1 cellular context compared by ENCODE assay signal in the genomic region with DNA sequence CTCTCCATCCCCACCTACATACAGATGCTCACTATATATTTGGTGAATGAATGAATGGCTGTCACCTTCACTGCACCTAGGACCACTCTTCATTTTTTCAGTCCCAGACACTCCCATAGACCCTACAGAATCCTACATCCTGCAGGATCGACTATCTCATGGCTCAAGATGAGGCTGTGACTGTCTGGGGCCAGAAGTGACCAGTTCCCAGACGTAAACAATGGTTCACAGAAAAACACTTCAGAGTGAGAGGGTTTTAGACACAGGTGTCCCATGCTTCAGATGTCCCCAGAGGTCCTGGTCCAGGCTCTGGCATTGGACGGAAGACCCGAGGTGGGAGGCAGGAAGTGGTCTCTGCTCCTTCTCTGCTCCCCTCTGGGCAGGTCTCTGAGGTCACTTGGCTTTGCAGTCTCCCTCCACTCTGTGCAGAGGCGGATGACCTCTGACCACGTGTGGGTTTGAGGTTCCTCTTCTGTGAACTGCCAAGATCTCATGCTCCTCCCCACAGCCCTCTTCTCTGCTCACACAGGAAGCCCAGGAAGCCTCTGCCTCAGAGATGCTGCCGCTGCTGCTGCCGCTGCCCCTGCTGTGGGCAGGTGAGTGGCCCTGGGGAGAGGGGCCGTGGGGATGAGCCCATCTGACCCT.
TF ChIP-seq lines count a peak whose summit lies in the region.

No MANE protein-coding gene starts in this region.

TF ChIP-seq in K562, 482 proteins besides CTCF, POLR2A, EP300 and RAD21 (continued from another document and continues in another):
- TF ChIP-seq, protein P1, sequence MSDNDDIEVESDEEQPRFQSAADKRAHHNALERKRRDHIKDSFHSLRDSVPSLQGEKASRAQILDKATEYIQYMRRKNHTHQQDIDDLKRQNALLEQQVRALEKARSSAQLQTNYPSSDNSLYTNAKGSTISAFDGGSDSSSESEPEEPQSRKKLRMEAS (CRISPR knock-in tag; IDR thresholded peaks at IDR 0.05): peak; percentile 63
- no peak for TF ChIP-seq JUN (IDR thresholded peaks at IDR 0.05; ENCODE audit: borderline replicate concordance, low read depth, low read length)
- TF ChIP-seq JUN (CRISPR knock-in tag; IDR thresholded peaks at IDR 0.05; ENCODE audit: borderline replicate concordance): no peak
- TF ChIP-seq, protein P2, sequence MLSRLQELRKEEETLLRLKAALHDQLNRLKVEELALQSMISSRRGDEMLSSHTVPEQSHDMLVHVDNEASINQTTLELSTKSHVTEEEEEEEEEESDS (CRISPR knock-in tag; IDR thresholded peaks at IDR 0.05): no peak
- TF ChIP-seq MEF2D (tag; conservative IDR thresholded peaks at IDR 0.05; ENCODE audit: low read depth): no peak
- TF ChIP-seq, protein P3, sequence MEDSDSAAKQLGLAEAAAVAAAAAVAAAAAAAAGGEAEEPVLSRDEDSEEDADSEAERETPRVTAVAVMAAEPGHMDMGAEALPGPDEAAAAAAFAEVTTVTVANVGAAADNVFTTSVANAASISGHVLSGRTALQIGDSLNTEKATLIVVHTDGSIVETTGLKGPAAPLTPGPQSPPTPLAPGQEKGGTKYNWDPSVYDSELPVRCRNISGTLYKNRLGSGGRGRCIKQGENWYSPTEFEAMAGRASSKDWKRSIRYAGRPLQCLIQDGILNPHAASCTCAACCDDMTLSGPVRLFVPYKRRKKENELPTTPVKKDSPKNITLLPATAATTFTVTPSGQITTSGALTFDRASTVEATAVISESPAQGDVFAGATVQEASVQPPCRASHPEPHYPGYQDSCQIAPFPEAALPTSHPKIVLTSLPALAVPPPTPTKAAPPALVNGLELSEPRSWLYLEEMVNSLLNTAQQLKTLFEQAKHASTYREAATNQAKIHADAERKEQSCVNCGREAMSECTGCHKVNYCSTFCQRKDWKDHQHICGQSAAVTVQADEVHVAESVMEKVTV (CRISPR knock-in tag; IDR thresholded peaks at IDR 0.05): no peak
- no peak for TF ChIP-seq HNRNPL (IDR thresholded peaks at IDR 0.05; ENCODE audit: low read depth, low read length)
- no peak for TF ChIP-seq PYGO2 (tag; IDR thresholded peaks at IDR 0.05)
- no peak for TF ChIP-seq ZNF778 (CRISPR knock-in tag; IDR thresholded peaks at IDR 0.05)
- TF ChIP-seq L3MBTL2 (IDR thresholded peaks at IDR 0.05): peak; percentile 45; the same call in 1 of the 2 replicates
- TF ChIP-seq ZNF134 (CRISPR knock-in tag; conservative IDR thresholded peaks at IDR 0.05): no peak
- no peak for TF ChIP-seq MAFK (IDR thresholded peaks at IDR 0.05; ENCODE audit: low read length)
- no peak for TF ChIP-seq GATAD2A (IDR thresholded peaks at IDR 0.05)
- TF ChIP-seq NCOA4 (IDR thresholded peaks at IDR 0.05; ENCODE audit: partially characterized antibody): no peak
- TF ChIP-seq GABPB2 (CRISPR knock-in tag; conservative IDR thresholded peaks at IDR 0.05): no peak
- no peak for TF ChIP-seq HNRNPK (IDR thresholded peaks at IDR 0.05; ENCODE audit: low read depth, low read length, poor library complexity, severe bottlenecking)
- peak; percentile 76 for TF ChIP-seq CTBP1 (IDR thresholded peaks at IDR 0.05; ENCODE audit: borderline replicate concordance)
- TF ChIP-seq, protein P4, sequence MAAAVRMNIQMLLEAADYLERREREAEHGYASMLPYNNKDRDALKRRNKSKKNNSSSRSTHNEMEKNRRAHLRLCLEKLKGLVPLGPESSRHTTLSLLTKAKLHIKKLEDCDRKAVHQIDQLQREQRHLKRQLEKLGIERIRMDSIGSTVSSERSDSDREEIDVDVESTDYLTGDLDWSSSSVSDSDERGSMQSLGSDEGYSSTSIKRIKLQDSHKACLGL (CRISPR knock-in tag; IDR thresholded peaks at IDR 0.05; ENCODE audit: borderline replicate concordance, poor library complexity, severe bottlenecking): no peak
- no peak for TF ChIP-seq HNRNPUL1 (IDR thresholded peaks at IDR 0.05; ENCODE audit: low read length)
- TF ChIP-seq MYBL2 (IDR thresholded peaks at IDR 0.05; ENCODE audit: low read depth): no peak
- TF ChIP-seq MYBL2 (CRISPR knock-in tag; IDR thresholded peaks at IDR 0.05; ENCODE audit: borderline replicate concordance): no peak
- TF ChIP-seq, protein P5, sequence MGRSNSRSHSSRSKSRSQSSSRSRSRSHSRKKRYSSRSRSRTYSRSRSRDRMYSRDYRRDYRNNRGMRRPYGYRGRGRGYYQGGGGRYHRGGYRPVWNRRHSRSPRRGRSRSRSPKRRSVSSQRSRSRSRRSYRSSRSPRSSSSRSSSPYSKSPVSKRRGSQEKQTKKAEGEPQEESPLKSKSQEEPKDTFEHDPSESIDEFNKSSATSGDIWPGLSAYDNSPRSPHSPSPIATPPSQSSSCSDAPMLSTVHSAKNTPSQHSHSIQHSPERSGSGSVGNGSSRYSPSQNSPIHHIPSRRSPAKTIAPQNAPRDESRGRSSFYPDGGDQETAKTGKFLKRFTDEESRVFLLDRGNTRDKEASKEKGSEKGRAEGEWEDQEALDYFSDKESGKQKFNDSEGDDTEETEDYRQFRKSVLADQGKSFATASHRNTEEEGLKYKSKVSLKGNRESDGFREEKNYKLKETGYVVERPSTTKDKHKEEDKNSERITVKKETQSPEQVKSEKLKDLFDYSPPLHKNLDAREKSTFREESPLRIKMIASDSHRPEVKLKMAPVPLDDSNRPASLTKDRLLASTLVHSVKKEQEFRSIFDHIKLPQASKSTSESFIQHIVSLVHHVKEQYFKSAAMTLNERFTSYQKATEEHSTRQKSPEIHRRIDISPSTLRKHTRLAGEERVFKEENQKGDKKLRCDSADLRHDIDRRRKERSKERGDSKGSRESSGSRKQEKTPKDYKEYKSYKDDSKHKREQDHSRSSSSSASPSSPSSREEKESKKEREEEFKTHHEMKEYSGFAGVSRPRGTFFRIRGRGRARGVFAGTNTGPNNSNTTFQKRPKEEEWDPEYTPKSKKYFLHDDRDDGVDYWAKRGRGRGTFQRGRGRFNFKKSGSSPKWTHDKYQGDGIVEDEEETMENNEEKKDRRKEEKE (IDR thresholded peaks at IDR 0.05; ENCODE audit: borderline replicate concordance in 1 of 2, control insufficient read depth in 1 of 2, low read depth in 2 of 2, low read length in 1 of 2): no peak
- no peak for TF ChIP-seq RBM17 (IDR thresholded peaks at IDR 0.05; ENCODE audit: borderline replicate concordance, low read depth, low read length)
- TF ChIP-seq BRD4 (IDR thresholded peaks at IDR 0.05): no peak
- no peak for TF ChIP-seq CBFA2T2 (conservative IDR thresholded peaks at IDR 0.05)
- no peak for TF ChIP-seq CXXC5 (CRISPR knock-in tag; IDR thresholded peaks at IDR 0.05)
- TF ChIP-seq, protein P6, sequence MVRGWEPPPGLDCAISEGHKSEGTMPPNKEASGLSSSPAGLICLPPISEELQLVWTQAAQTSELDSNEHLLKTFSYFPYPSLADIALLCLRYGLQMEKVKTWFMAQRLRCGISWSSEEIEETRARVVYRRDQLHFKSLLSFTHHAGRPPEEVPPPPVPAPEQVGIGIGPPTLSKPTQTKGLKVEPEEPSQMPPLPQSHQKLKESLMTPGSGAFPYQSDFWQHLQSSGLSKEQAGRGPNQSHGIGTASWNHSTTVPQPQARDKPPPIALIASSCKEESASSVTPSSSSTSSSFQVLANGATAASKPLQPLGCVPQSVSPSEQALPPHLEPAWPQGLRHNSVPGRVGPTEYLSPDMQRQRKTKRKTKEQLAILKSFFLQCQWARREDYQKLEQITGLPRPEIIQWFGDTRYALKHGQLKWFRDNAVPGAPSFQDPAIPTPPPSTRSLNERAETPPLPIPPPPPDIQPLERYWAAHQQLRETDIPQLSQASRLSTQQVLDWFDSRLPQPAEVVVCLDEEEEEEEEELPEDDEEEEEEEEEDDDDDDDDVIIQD (CRISPR knock-in tag; IDR thresholded peaks at IDR 0.05): no peak
- no peak for TF ChIP-seq SPI1 (IDR thresholded peaks at IDR 0.05; ENCODE audit: borderline replicate concordance, low read depth, low read length)
- no peak for TF ChIP-seq ZNF717 (CRISPR knock-in tag; IDR thresholded peaks at IDR 0.05)
- peak; percentile 22; the same call in 1 of the 2 replicates for TF ChIP-seq MYC (IDR thresholded peaks at IDR 0.05; ENCODE audit: low read depth, low read length)
- no peak for TF ChIP-seq MYC (CRISPR knock-in tag; IDR thresholded peaks at IDR 0.05; ENCODE audit: borderline replicate concordance, low read depth)
- TF ChIP-seq MTF1 (CRISPR knock-in tag; IDR thresholded peaks at IDR 0.05; ENCODE audit: borderline replicate concordance): no peak
- no peak for TF ChIP-seq SRSF3 (IDR thresholded peaks at IDR 0.05; ENCODE audit: insufficient read depth, low read length)
- TF ChIP-seq, protein P7, sequence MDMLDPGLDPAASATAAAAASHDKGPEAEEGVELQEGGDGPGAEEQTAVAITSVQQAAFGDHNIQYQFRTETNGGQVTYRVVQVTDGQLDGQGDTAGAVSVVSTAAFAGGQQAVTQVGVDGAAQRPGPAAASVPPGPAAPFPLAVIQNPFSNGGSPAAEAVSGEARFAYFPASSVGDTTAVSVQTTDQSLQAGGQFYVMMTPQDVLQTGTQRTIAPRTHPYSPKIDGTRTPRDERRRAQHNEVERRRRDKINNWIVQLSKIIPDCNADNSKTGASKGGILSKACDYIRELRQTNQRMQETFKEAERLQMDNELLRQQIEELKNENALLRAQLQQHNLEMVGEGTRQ (CRISPR knock-in tag; IDR thresholded peaks at IDR 0.05): peak; percentile 66
- TF ChIP-seq HIVEP1 (CRISPR knock-in tag; IDR thresholded peaks at IDR 0.05): no peak
- TF ChIP-seq JUNB (CRISPR knock-in tag; conservative IDR thresholded peaks at IDR 0.05): no peak
- TF ChIP-seq STAG1 (CRISPR knock-in tag; IDR thresholded peaks at IDR 0.05; ENCODE audit: borderline replicate concordance): no peak
- TF ChIP-seq NR2C2 (CRISPR knock-in tag; IDR thresholded peaks at IDR 0.05): no peak
- peak; percentile 79 for TF ChIP-seq NR2C2 (tag; IDR thresholded peaks at IDR 0.05)
- no peak for TF ChIP-seq RBFOX2 (IDR thresholded peaks at IDR 0.05; ENCODE audit: low read depth, low read length)
- TF ChIP-seq PHF20 (IDR thresholded peaks at IDR 0.05; ENCODE audit: partially characterized antibody): no peak
- TF ChIP-seq, protein P8, sequence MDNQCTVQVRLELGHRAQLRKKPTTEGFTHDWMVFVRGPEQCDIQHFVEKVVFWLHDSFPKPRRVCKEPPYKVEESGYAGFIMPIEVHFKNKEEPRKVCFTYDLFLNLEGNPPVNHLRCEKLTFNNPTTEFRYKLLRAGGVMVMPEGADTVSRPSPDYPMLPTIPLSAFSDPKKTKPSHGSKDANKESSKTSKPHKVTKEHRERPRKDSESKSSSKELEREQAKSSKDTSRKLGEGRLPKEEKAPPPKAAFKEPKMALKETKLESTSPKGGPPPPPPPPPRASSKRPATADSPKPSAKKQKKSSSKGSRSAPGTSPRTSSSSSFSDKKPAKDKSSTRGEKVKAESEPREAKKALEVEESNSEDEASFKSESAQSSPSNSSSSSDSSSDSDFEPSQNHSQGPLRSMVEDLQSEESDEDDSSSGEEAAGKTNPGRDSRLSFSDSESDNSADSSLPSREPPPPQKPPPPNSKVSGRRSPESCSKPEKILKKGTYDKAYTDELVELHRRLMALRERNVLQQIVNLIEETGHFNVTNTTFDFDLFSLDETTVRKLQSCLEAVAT (IDR thresholded peaks at IDR 0.05): 0 out of 4 replicates have a peak, but pooled peaks of 1 of the 2 experiments have one; percentile 26
- no peak for TF ChIP-seq NR2F6 (CRISPR knock-in tag; IDR thresholded peaks at IDR 0.05)
- no peak for TF ChIP-seq ZBTB7A (IDR thresholded peaks at IDR 0.05; ENCODE audit: borderline replicate concordance, control insufficient read depth, low read depth, low read length)
- no peak for TF ChIP-seq ZNF586 (CRISPR knock-in tag; conservative IDR thresholded peaks at IDR 0.05)
- TF ChIP-seq MED1 (CRISPR knock-in tag; IDR thresholded peaks at IDR 0.05; ENCODE audit: borderline replicate concordance): no peak
- TF ChIP-seq, protein P9, sequence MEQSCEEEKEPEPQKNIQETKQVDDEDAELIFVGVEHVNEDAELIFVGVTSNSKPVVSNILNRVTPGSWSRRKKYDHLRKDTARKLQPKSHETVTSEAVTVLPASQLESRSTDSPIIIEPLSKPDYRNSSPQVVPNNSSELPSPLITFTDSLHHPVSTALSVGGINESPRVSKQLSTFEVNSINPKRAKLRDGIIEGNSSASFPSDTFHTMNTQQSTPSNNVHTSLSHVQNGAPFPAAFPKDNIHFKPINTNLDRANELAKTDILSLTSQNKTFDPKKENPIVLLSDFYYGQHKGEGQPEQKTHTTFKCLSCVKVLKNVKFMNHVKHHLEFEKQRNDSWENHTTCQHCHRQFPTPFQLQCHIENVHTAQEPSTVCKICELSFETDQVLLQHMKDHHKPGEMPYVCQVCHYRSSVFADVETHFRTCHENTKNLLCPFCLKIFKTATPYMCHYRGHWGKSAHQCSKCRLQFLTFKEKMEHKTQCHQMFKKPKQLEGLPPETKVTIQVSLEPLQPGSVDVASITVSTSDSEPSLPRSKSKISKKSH (CRISPR knock-in tag; IDR thresholded peaks at IDR 0.05): no peak
- TF ChIP-seq NFYB (IDR thresholded peaks at IDR 0.05; ENCODE audit: extremely low read depth, insufficient read length): no peak
- TF ChIP-seq FOXA3 (CRISPR knock-in tag; conservative IDR thresholded peaks at IDR 0.05 in 1 of 2, IDR thresholded peaks at IDR 0.05 in 1 of 2): no peak
- TF ChIP-seq ZBTB17 (CRISPR knock-in tag; IDR thresholded peaks at IDR 0.05): peak; percentile 92
